In the genomic region with DNA sequence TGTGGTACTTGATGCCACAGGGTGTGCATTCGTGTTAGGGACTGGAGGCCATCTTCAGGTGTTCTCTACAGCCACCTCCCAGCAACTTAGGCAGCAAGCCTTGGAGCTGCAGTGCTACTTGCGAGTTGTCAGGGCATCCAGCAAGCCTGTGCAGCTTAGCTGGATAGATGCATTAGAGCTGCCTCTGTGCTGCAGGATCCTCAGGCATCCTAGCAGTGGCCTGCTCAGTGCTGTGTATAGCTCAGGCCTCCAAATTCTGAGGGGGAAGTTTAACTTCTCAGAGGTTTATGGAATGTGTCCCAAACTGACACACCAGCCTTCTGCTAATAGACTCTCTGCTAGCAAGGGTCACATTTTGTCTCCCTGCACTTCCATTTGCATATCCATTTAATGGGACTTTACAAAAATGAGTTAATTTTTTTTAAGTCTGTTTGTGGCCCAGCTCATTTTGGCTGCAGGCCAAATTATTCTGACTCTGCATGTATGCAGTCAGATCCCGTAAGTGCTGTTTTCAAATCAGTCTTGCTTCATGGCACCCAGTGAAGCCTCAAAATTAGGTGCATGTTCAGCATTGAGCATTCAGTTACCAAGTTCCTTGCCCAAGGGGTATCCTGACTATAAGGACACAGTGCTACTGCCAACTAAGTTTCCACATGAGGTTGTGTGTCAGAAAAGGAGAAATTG, we compare ENCODE assay signal across 21 cellular contexts. TPM values are rescaled to one million over a fixed set of nuclear protein-coding genes. Genes with fewer than 3 reads are reported as not detected.
DNase-seq lines count a peak whose midpoint lies in the region; ATAC-seq and TF ChIP-seq lines count a peak whose summit lies in the region.
"Had no signal": no experiment of that assay in that cellular context is flagged by ENCODE, and none has a peak within 500 bp of the region (broad histone marks: within the 10 kb centered on the region; RNA-seq: fewer than 3 reads in every experiment).

No MANE protein-coding gene starts in this region.

- H3K4me1 Mint-ChIP-seq in activated naive CD8-positive, alpha-beta T cell (ENCODE audit: low read depth) = peaks cover 38% of the 10 kb centered on the region
- peaks cover 30% of the 10 kb centered on the region for H3K4me1 Mint-ChIP-seq in activated naive CD8-positive, alpha-beta T cell treated with anti-CD3 and anti-CD28 coated beads for 36 hours

- no peaks in the 10 kb centered on the region for H3K27me3 ChIP-seq in suprapubic skin
- H3K27me3 ChIP-seq: BLaER1, esophagus muscularis mucosa, gastrocnemius medialis had no signal

- no peak overlapping the region for H3K4me3 Mint-ChIP-seq in activated naive CD8-positive, alpha-beta T cell
- no peak overlapping the region for H3K4me3 Mint-ChIP-seq in activated naive CD8-positive, alpha-beta T cell treated with anti-CD3 and anti-CD28 coated beads for 36 hours

- H3K4me3 ChIP-seq in choroid plexus epithelial cell (ENCODE audit: low read depth, low read length) (no peak overlapping the region), suprapubic skin (no peak overlapping the region)
- H3K4me3 ChIP-seq: BLaER1, esophagus muscularis mucosa, gastrocnemius medialis, lung had no signal

- H3K4me1 ChIP-seq in suprapubic skin = peaks cover 26% of the 10 kb centered on the region

- TF ChIP-seq POLR2A in suprapubic skin (IDR thresholded peaks at IDR 0.05) = no peak

- ATAC-seq in GM18873 (IDR thresholded peaks at IDR 0.05; ENCODE audit: low FRiP score, unreplicated experiment) = no peak
- ATAC-seq: activated CD4-positive, CD25-positive, alpha-beta regulatory T cell treated with anti-CD3 and anti-CD28 coated beads, Interleukin-2, amount 50 U/mL, for 24 hours; gastrocnemius medialis; PC-3 had no signal

- H3K9me3 ChIP-seq in suprapubic skin = no peaks in the 10 kb centered on the region
- H3K9me3 ChIP-seq: BLaER1, esophagus muscularis mucosa, gastrocnemius medialis had no signal

- TF ChIP-seq EP300 in suprapubic skin (IDR thresholded peaks at IDR 0.05) = no peak

- H3K27ac ChIP-seq in suprapubic skin = no peak overlapping the region
- H3K27ac ChIP-seq: BLaER1, esophagus muscularis mucosa, gastrocnemius medialis had no signal

- TF ChIP-seq CTCF in choroid plexus epithelial cell (conservative IDR thresholded peaks at IDR 0.05; ENCODE audit: low read depth, low read length) (no peak), suprapubic skin (IDR thresholded peaks at IDR 0.05) (no peak)

- H3K27ac Mint-ChIP-seq in activated naive CD8-positive, alpha-beta T cell = peak overlapping the region; percentile 61
- no peak overlapping the region for H3K27ac Mint-ChIP-seq in activated naive CD8-positive, alpha-beta T cell treated with anti-CD3 and anti-CD28 coated beads for 36 hours
- H3K27ac Mint-ChIP-seq: progenitor cell of endocrine pancreas had no signal

- H3K9me3 Mint-ChIP-seq in activated naive CD8-positive, alpha-beta T cell (ENCODE audit: low read depth) = no peaks in the 10 kb centered on the region
- H3K9me3 Mint-ChIP-seq in activated naive CD8-positive, alpha-beta T cell treated with anti-CD3 and anti-CD28 coated beads for 36 hours = no peaks in the 10 kb centered on the region

- WGBS in suprapubic skin = 67% methylated on average over 3 of the region's 3 CpGs

- peaks cover 95% of the 10 kb centered on the region for H3K36me3 ChIP-seq in suprapubic skin

- DNase-seq in activated naive CD8-positive, alpha-beta T cell treated with anti-CD3 and anti-CD28 coated beads for 36 hours = no peak
- DNase-seq in choroid plexus epithelial cell (ENCODE audit: low read depth) (peak; percentile 45), suprapubic skin (ENCODE audit: low spot score in 2 of 2) (peak; percentile 11 to 19), NCI-H1092 treated with DMSO at 0.1 percent for 48 hours (lab: John Stamatoyannopoulos, UW) (no peak)
- DNase-seq: activated naive CD4-positive, alpha-beta T cell treated with anti-CD3 and anti-CD28 coated beads, Interleukin-2, amount 50 U/mL, for 16 hours; activated T-cell treated with anti-CD3 and anti-CD28 coated beads, Interleukin-2, amount 50 U/mL, for 48 hours; effector CD4-positive, alpha-beta T cell; gastrocnemius medialis; NCI-H187; NCI-H774; PC-3; SHP77 treated with DMSO at 0.1 percent for 48 hours; SW 1271 had no signal

- no peaks in the 10 kb centered on the region for H3K27me3 Mint-ChIP-seq in activated naive CD8-positive, alpha-beta T cell
- no peaks in the 10 kb centered on the region for H3K27me3 Mint-ChIP-seq in activated naive CD8-positive, alpha-beta T cell treated with anti-CD3 and anti-CD28 coated beads for 36 hours
- H3K27me3 Mint-ChIP-seq: progenitor cell of endocrine pancreas had no signal

- no peaks in the 10 kb centered on the region for H3K36me3 Mint-ChIP-seq in activated naive CD8-positive, alpha-beta T cell
- peaks cover 12% of the 10 kb centered on the region for H3K36me3 Mint-ChIP-seq in activated naive CD8-positive, alpha-beta T cell treated with anti-CD3 and anti-CD28 coated beads for 36 hours

RNA-seq across cellular contexts. Expression of a gene that starts 6.8 kb away (rescaled TPM):
- 10 to 100 TPM; 47.6 TPM for total RNA-seq in activated naive CD8-positive, alpha-beta T cell treated with anti-CD3 and anti-CD28 coated beads for 36 hours
- total RNA-seq in suprapubic skin = 100 to 1,000 TPM in 2 of 4 donors, 10 to 100 TPM in 2; 76.2 to 135 (median 99.6) TPM

RNA-seq across cellular contexts. Expression of a gene that starts 16.9 kb away (rescaled TPM):
- total RNA-seq in activated naive CD8-positive, alpha-beta T cell treated with anti-CD3 and anti-CD28 coated beads for 36 hours = 1 to 10 TPM; 4.0 to 4.4 TPM
- total RNA-seq in suprapubic skin = 10 to 100 TPM in 2 of 4 donors, 1 to 10 TPM in 2; 6.0 to 11.9 (median 9.3) TPM

RNA-seq across cellular contexts. Expression of a gene that starts 37.1 kb away (rescaled TPM):
- not detected for total RNA-seq in activated naive CD8-positive, alpha-beta T cell treated with anti-CD3 and anti-CD28 coated beads for 36 hours
- under 1 TPM in 2 of 4 donors, not detected in 2; 0.31 to 0.56 TPM for total RNA-seq in suprapubic skin
- total RNA-seq: esophagus muscularis mucosa, urinary bladder had no signal

RNA-seq across cellular contexts. Expression of a gene that starts 50.1 kb away (rescaled TPM):
- 10 to 100 TPM; 56.7 to 58.7 TPM for total RNA-seq in activated naive CD8-positive, alpha-beta T cell treated with anti-CD3 and anti-CD28 coated beads for 36 hours
- total RNA-seq in suprapubic skin = 10 to 100 TPM; 41.4 to 84.2 (median 55.2) TPM

Comparison
In these comparisons a context has a peak if more than half of its experiments do, and no peak if none do; other contexts are left out.
1. DNase-seq: peak in choroid plexus epithelial cell (single experiment) and suprapubic skin (2 of 2); none in activated naive CD8-positive, alpha-beta T cell treated with anti-CD3 and anti-CD28 coated beads for 36 hours (single experiment) and NCI-H1092 treated with DMSO at 0.1 percent for 48 hours (single experiment).